Comparison of ENCODE assay signal across 21 cellular contexts in the genomic region with DNA sequence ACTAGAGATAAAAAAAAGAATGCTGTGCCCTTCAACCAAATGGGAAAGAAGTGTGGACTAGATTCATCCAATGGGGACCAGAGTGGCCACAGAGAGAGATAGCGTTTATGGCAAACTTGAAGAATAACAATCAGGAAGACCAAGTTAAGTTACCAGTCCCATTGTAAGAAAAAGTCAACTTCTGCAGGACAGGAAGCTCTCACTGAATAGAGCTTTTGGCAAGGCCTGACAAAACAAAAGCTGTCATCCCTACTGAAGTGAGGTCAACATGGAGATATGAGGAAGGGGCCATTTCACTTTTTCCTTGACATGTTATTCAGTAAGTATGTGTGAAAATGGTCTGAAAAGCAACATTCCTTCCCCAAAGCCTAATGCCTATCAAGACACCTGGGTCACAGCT.
DNase-seq lines count a peak whose midpoint lies in the region; ATAC-seq, FAIRE-seq and TF ChIP-seq lines count a peak whose summit lies in the region.
"Had no signal": no experiment of that assay in that cellular context is flagged by ENCODE, and none has a peak within 500 bp of the region (broad histone marks: within the 10 kb centered on the region; RNA-seq: fewer than 3 reads in every experiment).

No MANE protein-coding gene starts in this region.

- no peak for TF ChIP-seq RAD21 in SK-N-SH (IDR thresholded peaks at IDR 0.05; ENCODE audit: low read length)

- H3K36me3 Mint-ChIP-seq in astrocyte (ENCODE audit: low read depth, unreplicated experiment): no peaks in the 10 kb centered on the region
- H3K36me3 Mint-ChIP-seq in endothelial cell (ENCODE audit: low read depth, unreplicated experiment): no peaks in the 10 kb centered on the region
- H3K36me3 Mint-ChIP-seq in activated naive CD8-positive, alpha-beta T cell treated with anti-CD3 and anti-CD28 coated beads for 36 hours: no peaks in the 10 kb centered on the region
- H3K36me3 Mint-ChIP-seq: CD4-positive, alpha-beta memory T cell had no signal

- WGBS in SK-N-SH (ENCODE audit: low lambda C conversion rate): 64% methylated on average over 1 of the region's 1 CpG
- 86 to 100% methylated on average over 1 of the region's 1 CpG for WGBS in body of pancreas, 2 donors

- no peak for TF ChIP-seq EP300 in SK-N-SH (IDR thresholded peaks at IDR 0.05; ENCODE audit: borderline replicate concordance in 1 of 2, low read depth in 1 of 2, low read length in 1 of 2)

- H4K20me1 ChIP-seq in SK-N-SH (ENCODE audit: insufficient read depth): no peaks in the 10 kb centered on the region
- H4K20me1 ChIP-seq in astrocyte (ENCODE audit: insufficient read depth, low read length): no peaks in the 10 kb centered on the region
- no peaks in the 10 kb centered on the region for H4K20me1 ChIP-seq in osteoblast (ENCODE audit: insufficient read depth, low read length)

- H2AFZ ChIP-seq in SK-N-SH (ENCODE audit: low read depth): no peak overlapping the region
- no peak overlapping the region for H2AFZ ChIP-seq in astrocyte (ENCODE audit: low read depth, low read length)
- no peak overlapping the region for H2AFZ ChIP-seq in osteoblast (ENCODE audit: low read length)
- H2AFZ ChIP-seq: GM23338 had no signal

- ATAC-seq in SK-N-SH treated with all-trans-retinoic acid at 6 μM for 48 hours (no peak), body of pancreas (no peak)
- ATAC-seq: GM23338, HCT116 had no signal

- H3K27ac ChIP-seq in SK-N-SH (ENCODE audit: low read depth in 2 of 2, low read length in 1 of 2): peak overlapping the region in 1 of 2 experiments; percentile 95; a peak in 2 of 4 replicates
- peak overlapping the region; percentile 38 for H3K27ac ChIP-seq in astrocyte (ENCODE audit: low read depth, low read length)
- H3K27ac ChIP-seq in osteoblast (ENCODE audit: low read depth, low read length): peak overlapping the region; percentile 10
- no peak overlapping the region for H3K27ac ChIP-seq in body of pancreas
- H3K27ac ChIP-seq: 22Rv1 had no signal

- no peak for TF ChIP-seq POLR2A in body of pancreas (IDR thresholded peaks at IDR 0.05)

- H3K4me3 ChIP-seq in SK-N-SH (ENCODE audit: low read depth in 2 of 2, low read length in 1 of 2) (no peak overlapping the region), astrocyte (ENCODE audit: insufficient read depth, low read depth, low read length) (no peak overlapping the region), osteoblast (ENCODE audit: insufficient read depth, low read length) (no peak overlapping the region), body of pancreas (no peak overlapping the region)
- H3K4me3 ChIP-seq: GM23338 had no signal

- H3K9me2 ChIP-seq in SK-N-SH: no peaks in the 10 kb centered on the region

- H3K4me1 ChIP-seq in SK-N-SH (ENCODE audit: control insufficient read depth in 1 of 2, insufficient read depth in 2 of 2, low read depth in 1 of 2, low read length in 1 of 2) (peaks cover 0 to 3% of the 10 kb centered on the region in 2 experiments; a peak in 3 of 4 replicates), astrocyte (ENCODE audit: insufficient read depth, low read length) (peaks cover 5% of the 10 kb centered on the region), osteoblast (ENCODE audit: insufficient read depth, low read length) (peaks cover 9% of the 10 kb centered on the region), body of pancreas (peaks cover 8% of the 10 kb centered on the region)

- H3K4me3 Mint-ChIP-seq in astrocyte (ENCODE audit: unreplicated experiment) (no peak overlapping the region), endothelial cell (ENCODE audit: unreplicated experiment) (no peak overlapping the region)
- no peak overlapping the region for H3K4me3 Mint-ChIP-seq in activated naive CD8-positive, alpha-beta T cell treated with anti-CD3 and anti-CD28 coated beads for 36 hours
- H3K4me3 Mint-ChIP-seq: CD4-positive, alpha-beta memory T cell; GM23338; H9 had no signal

- intact Hi-C loops in body of pancreas (cut with DNase I): no loop called here

- no peaks in the 10 kb centered on the region for H3K9me3 ChIP-seq in SK-N-SH
- H3K9me3 ChIP-seq in astrocyte (ENCODE audit: insufficient read depth, low read depth, low read length): no peaks in the 10 kb centered on the region
- H3K9me3 ChIP-seq in osteoblast (ENCODE audit: low read depth, low read length): no peaks in the 10 kb centered on the region
- H3K9me3 ChIP-seq in body of pancreas: no peaks in the 10 kb centered on the region

- no peak for FAIRE-seq in astrocyte (lab: Jason Lieb, UNC)
- FAIRE-seq: A204.1, GM19239 had no signal

- H3K27me3 Mint-ChIP-seq in astrocyte (ENCODE audit: low read depth, unreplicated experiment) (no peaks in the 10 kb centered on the region), endothelial cell (ENCODE audit: unreplicated experiment) (no peaks in the 10 kb centered on the region)
- H3K27me3 Mint-ChIP-seq in activated naive CD8-positive, alpha-beta T cell treated with anti-CD3 and anti-CD28 coated beads for 36 hours: no peaks in the 10 kb centered on the region

- H3K4me1 Mint-ChIP-seq in astrocyte (ENCODE audit: low read depth, unreplicated experiment) (peaks cover 10% of the 10 kb centered on the region), endothelial cell (ENCODE audit: unreplicated experiment) (peaks cover 5% of the 10 kb centered on the region)
- H3K4me1 Mint-ChIP-seq in activated naive CD8-positive, alpha-beta T cell treated with anti-CD3 and anti-CD28 coated beads for 36 hours: no peaks in the 10 kb centered on the region
- H3K4me1 Mint-ChIP-seq: CD4-positive, alpha-beta memory T cell; GM23338; H9 had no signal

- H3K79me2 ChIP-seq in SK-N-SH (ENCODE audit: insufficient read depth): no peaks in the 10 kb centered on the region
- no peaks in the 10 kb centered on the region for H3K79me2 ChIP-seq in astrocyte (ENCODE audit: insufficient read depth, low read length)
- H3K79me2 ChIP-seq in osteoblast (ENCODE audit: insufficient read depth, low read length): no peaks in the 10 kb centered on the region

- no peak overlapping the region for H3K27ac Mint-ChIP-seq in astrocyte (ENCODE audit: unreplicated experiment)
- peak overlapping the region; percentile 4 for H3K27ac Mint-ChIP-seq in endothelial cell (ENCODE audit: unreplicated experiment)
- no peak overlapping the region for H3K27ac Mint-ChIP-seq in activated naive CD8-positive, alpha-beta T cell treated with anti-CD3 and anti-CD28 coated beads for 36 hours
- H3K27ac Mint-ChIP-seq: CD4-positive, alpha-beta memory T cell; GM23338; H9 had no signal

- peak overlapping the region; percentile 4; the same call in 1 of the 2 replicates for H3K9ac ChIP-seq in SK-N-SH
- H3K9ac ChIP-seq in astrocyte (ENCODE audit: low read length): no peak overlapping the region

- no peak for TF ChIP-seq CTCF in SK-N-SH (IDR thresholded peaks at IDR 0.05)
- no peak for TF ChIP-seq CTCF in astrocyte (IDR thresholded peaks at IDR 0.05; ENCODE audit: insufficient read depth, low read depth, low read length)
- no peak for TF ChIP-seq CTCF in endothelial cell (IDR thresholded peaks at IDR 0.05; ENCODE audit: unreplicated experiment)
- TF ChIP-seq CTCF in osteoblast (IDR thresholded peaks at IDR 0.05; ENCODE audit: extremely low read depth, low read depth, low read length): no peak
- TF ChIP-seq CTCF in body of pancreas (IDR thresholded peaks at IDR 0.05): no peak

- 0 out of 2 replicates have a peak overlapping the region, but pooled peaks have one; percentile 8 for H3K4me2 ChIP-seq in SK-N-SH
- no peak overlapping the region for H3K4me2 ChIP-seq in astrocyte (ENCODE audit: low read length)
- no peak overlapping the region for H3K4me2 ChIP-seq in osteoblast (ENCODE audit: insufficient read depth, low read length)
- H3K4me2 ChIP-seq: GM23338 had no signal

- H3F3A ChIP-seq in SK-N-SH (replicated peaks; ENCODE audit: insufficient read depth): peaks cover 23% of the 10 kb centered on the region

- H3K9me3 Mint-ChIP-seq in astrocyte (ENCODE audit: unreplicated experiment): no peaks in the 10 kb centered on the region
- no peaks in the 10 kb centered on the region for H3K9me3 Mint-ChIP-seq in endothelial cell (ENCODE audit: unreplicated experiment)
- H3K9me3 Mint-ChIP-seq in activated naive CD8-positive, alpha-beta T cell treated with anti-CD3 and anti-CD28 coated beads for 36 hours: no peaks in the 10 kb centered on the region
- H3K9me3 Mint-ChIP-seq: CD4-positive, alpha-beta memory T cell; GM23338 had no signal

- H3K36me3 ChIP-seq in SK-N-SH (replicated peaks in 1 of 2; ENCODE audit: control insufficient read depth in 1 of 2, insufficient read depth in 2 of 2, low read length in 1 of 2): no peaks in the 10 kb centered on the region
- H3K36me3 ChIP-seq in astrocyte (ENCODE audit: insufficient read depth, low read length): no peaks in the 10 kb centered on the region
- no peaks in the 10 kb centered on the region for H3K36me3 ChIP-seq in osteoblast (ENCODE audit: insufficient read depth, low read length)
- no peaks in the 10 kb centered on the region for H3K36me3 ChIP-seq in body of pancreas (replicated peaks in 1 of 2; ENCODE audit: insufficient read depth in 1 of 2, low read depth in 2 of 2)

- CTCF ChIA-PET in SK-N-SH (lab: Yijun Ruan, JAX): interaction anchor here (1.9 kb wide), 1 partner anchor 20 kb away, joined by 3 read pairs; no protein-coding TSS in a partner anchor

- H3K27me3 ChIP-seq in SK-N-SH (ENCODE audit: insufficient read depth) (no peaks in the 10 kb centered on the region), astrocyte (ENCODE audit: insufficient read depth, low read length) (no peaks in the 10 kb centered on the region), osteoblast (ENCODE audit: insufficient read depth, low read length) (no peaks in the 10 kb centered on the region), body of pancreas (no peaks in the 10 kb centered on the region)

- POLR2A ChIA-PET in SK-N-SH (lab: Yijun Ruan, JAX): no interaction called here

- DNase-seq in SK-N-SH: no peak
- no peak for DNase-seq in astrocyte (ENCODE audit: low read depth)
- no peak for DNase-seq in endothelial cell (ENCODE audit: low spot score)
- no peak for DNase-seq in osteoblast (ENCODE audit: insufficient read length, low spot score, missing footprints)
- no peak for DNase-seq in NCI-H748 treated with DMSO at 0.1 percent for 48 hours (lab: John Stamatoyannopoulos, UW)
- DNase-seq in body of pancreas: no peak
- no peak for DNase-seq in activated naive CD8-positive, alpha-beta T cell treated with anti-CD3 and anti-CD28 coated beads for 36 hours
- DNase-seq: C1 segment of cervical spinal cord; Calu3; CD4-positive, alpha-beta memory T cell; COR-L47; DMS53; DMS79 treated with DMSO at 0.1 percent for 48 hours; GF-D8; H9 had no signal

TF ChIP-seq in SK-N-SH, 30 proteins besides CTCF, POLR2A, EP300 and RAD21 (continues in another document):
- TF ChIP-seq MXI1 (IDR thresholded peaks at IDR 0.05; ENCODE audit: low read depth, low read length): no peak

TF ChIP-seq in SK-N-SH treated with all-trans-retinoic acid at 6 μM for 48 hours, 23 proteins besides CTCF, POLR2A, EP300 and RAD21:
- TF ChIP-seq ZFP30 (CRISPR knock-in tag; IDR thresholded peaks at IDR 0.05): no peak

Comparison
In these comparisons a context has a peak if more than half of its experiments do, and no peak if none do; other contexts are left out.
1. H3K27ac ChIP-seq: peak in astrocyte (single experiment) and osteoblast (single experiment); none in body of pancreas (0 of 4).